Comparison of ENCODE assay signal across 19 cellular contexts in genomic region chr11:2631161-2631560, GRCh38.
"Had no signal": no experiment of that assay in that cellular context is flagged by ENCODE, and none has a peak within 500 bp of the region (broad histone marks: within the 10 kb centered on the region; RNA-seq: fewer than 3 reads in every experiment).

No MANE protein-coding gene starts in this region.

- DNase-seq: Karpas-422, KG1, MG63, NCI-H1092 treated with DMSO at 0.1 percent for 48 hours, NCI-H1436, NCI-H187, NCI-H2029, NCI-H2081 treated with DMSO at 0.1 percent for 48 hours, NCI-H2171, NCI-H226, NCI-H446, NCI-H510A, NCI-H524 treated with DMSO at 0.1 percent for 48 hours, NCI-H69, NCI-H774, PC-3, SHP77 had no signal

- H3K4me3 ChIP-seq: MG63 had no signal

- ATAC-seq: Panc1, PC-3 had no signal

- H3K36me3 ChIP-seq: MG63 had no signal

- H3K27me3 ChIP-seq: MG63 had no signal

- H3K27ac ChIP-seq: RWPE1 had no signal
